ENCODE assay signal across 16 cellular contexts in the genomic region with DNA sequence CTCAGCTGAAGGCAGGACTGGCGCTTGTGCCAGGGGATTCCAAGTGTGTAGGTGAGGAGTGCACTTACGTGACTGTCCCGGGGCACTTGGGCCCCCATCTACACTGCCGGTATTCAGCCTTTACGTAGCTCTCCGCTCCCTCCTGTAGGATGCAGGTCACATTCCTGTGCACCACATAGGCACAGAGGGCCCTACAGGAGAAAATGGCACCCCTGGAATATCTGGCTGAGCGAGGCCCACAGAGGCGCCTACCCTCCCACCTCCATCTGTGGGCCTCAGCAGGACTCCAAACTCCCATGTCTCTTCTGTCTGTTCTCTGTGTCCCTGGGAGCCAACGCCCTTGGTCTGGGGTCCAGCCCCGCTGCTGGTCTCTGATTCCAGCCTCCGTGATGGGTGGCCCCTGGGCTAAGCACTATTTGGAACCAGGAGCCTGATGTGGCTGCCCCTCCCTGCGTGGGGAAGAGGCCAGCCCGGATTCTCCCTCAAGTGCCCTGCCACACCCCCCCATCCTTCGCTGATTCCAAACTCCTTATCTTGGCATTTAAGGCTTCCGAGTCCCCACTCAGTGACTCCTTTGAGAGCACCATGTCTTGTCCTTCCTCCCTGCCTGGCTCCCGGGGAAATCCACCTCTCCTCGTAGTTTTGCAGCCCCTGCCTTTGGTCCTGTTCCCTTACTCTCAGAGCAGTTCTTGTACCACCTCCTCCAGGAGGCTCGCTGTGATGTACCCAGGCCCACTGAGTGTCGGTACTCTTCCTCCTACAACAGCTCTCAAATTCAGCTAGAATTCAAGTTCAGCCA. TPM values are rescaled to one million over a fixed set of nuclear protein-coding genes. Genes with fewer than 3 reads are reported as not detected.
DNase-seq lines count a peak whose midpoint lies in the region; ATAC-seq and TF ChIP-seq lines count a peak whose summit lies in the region.
"Had no signal": no experiment of that assay in that cellular context is flagged by ENCODE, and none has a peak within 500 bp of the region (broad histone marks: within the 10 kb centered on the region; RNA-seq: fewer than 3 reads in every experiment).

No MANE protein-coding gene starts in this region.

- no peaks in the 10 kb centered on the region for H3K27me3 ChIP-seq in CD8-positive, alpha-beta T cell (ENCODE audit: insufficient read depth, low read length)
- H3K27me3 ChIP-seq in HUES48 (ENCODE audit: control insufficient read depth, insufficient read depth, low read length), result peaks cover 49% of the 10 kb centered on the region
- peaks cover 15% of the 10 kb centered on the region for H3K27me3 ChIP-seq in rectal smooth muscle tissue (ENCODE audit: control insufficient read depth, insufficient read depth, low read length)

- POLR2A ChIA-PET in CD8-positive, alpha-beta T cell (lab: Charles Lee), result no interaction called here

- H3K9me3 Mint-ChIP-seq in CD8-positive, alpha-beta T cell, result no peaks in the 10 kb centered on the region
- no peaks in the 10 kb centered on the region for H3K9me3 Mint-ChIP-seq in endothelial cell (ENCODE audit: unreplicated experiment)
- H3K9me3 Mint-ChIP-seq: activated T-cell treated with anti-CD3 and anti-CD28 coated beads, Interleukin-2, amount 50 U/mL, for 24 hours; effector memory CD8-positive, alpha-beta T cell had no signal

- H3K4me3 ChIP-seq in CD8-positive, alpha-beta T cell (ENCODE audit: low read depth, low read length), result no peak overlapping the region
- H3K4me3 ChIP-seq in HUES48 (ENCODE audit: low read depth, low read length) (peak overlapping the region; percentile 64; the same call in 1 of the 2 replicates), rectal smooth muscle tissue (ENCODE audit: low read length) (peak overlapping the region; percentile 19)
- H3K4me3 ChIP-seq: PC-9 had no signal

- no peaks in the 10 kb centered on the region for H3K36me3 ChIP-seq in CD8-positive, alpha-beta T cell (ENCODE audit: insufficient read depth, low read length)
- 0 out of 2 replicates have a peak, but pooled peaks cover 3% of the 10 kb centered on the region for H3K36me3 ChIP-seq in HUES48 (ENCODE audit: control insufficient read depth, insufficient read depth, low read length)
- H3K36me3 ChIP-seq in rectal smooth muscle tissue (ENCODE audit: control insufficient read depth, insufficient read depth, low read length), result no peaks in the 10 kb centered on the region
- H3K36me3 ChIP-seq: cardiac muscle cell, left lung had no signal

- H3K4me3 Mint-ChIP-seq in CD8-positive, alpha-beta T cell, result peak overlapping the region; percentile 47
- peak overlapping the region; percentile 45 for H3K4me3 Mint-ChIP-seq in endothelial cell (ENCODE audit: unreplicated experiment)
- H3K4me3 Mint-ChIP-seq: activated T-cell treated with anti-CD3 and anti-CD28 coated beads, Interleukin-2, amount 50 U/mL, for 24 hours; effector memory CD8-positive, alpha-beta T cell had no signal

- TF ChIP-seq CTCF in CD8-positive, alpha-beta T cell (IDR thresholded peaks at IDR 0.05), result no peak
- no peak for TF ChIP-seq CTCF in endothelial cell (IDR thresholded peaks at IDR 0.05; ENCODE audit: unreplicated experiment)

- H3K27me3 Mint-ChIP-seq in CD8-positive, alpha-beta T cell (ENCODE audit: low read depth), result peaks cover 29% of the 10 kb centered on the region
- peaks cover 29% of the 10 kb centered on the region for H3K27me3 Mint-ChIP-seq in endothelial cell (ENCODE audit: unreplicated experiment)

- no peaks in the 10 kb centered on the region for H3K9me3 ChIP-seq in CD8-positive, alpha-beta T cell (ENCODE audit: low read length)
- no peaks in the 10 kb centered on the region for H3K9me3 ChIP-seq in HUES48 (ENCODE audit: control insufficient read depth, insufficient read depth, low read length)
- H3K9me3 ChIP-seq: left lung had no signal

- no peak overlapping the region for H3K27ac ChIP-seq in CD8-positive, alpha-beta T cell (ENCODE audit: low read depth, low read length)
- H3K27ac ChIP-seq in HUES48 (ENCODE audit: low read depth, low read length) (no peak overlapping the region), rectal smooth muscle tissue (ENCODE audit: low read depth, low read length) (no peak overlapping the region)
- H3K27ac ChIP-seq: cardiac muscle cell, left lung, PC-9 had no signal

- CTCF ChIA-PET in CD8-positive, alpha-beta T cell (lab: Charles Lee), result no interaction called here

- no peaks in the 10 kb centered on the region for H3K4me1 ChIP-seq in CD8-positive, alpha-beta T cell (ENCODE audit: insufficient read depth, low read length)
- H3K4me1 ChIP-seq in HUES48 (ENCODE audit: control insufficient read depth, insufficient read depth, low read length) (no peaks in the 10 kb centered on the region), rectal smooth muscle tissue (ENCODE audit: control insufficient read depth, insufficient read depth, low read length) (no peaks in the 10 kb centered on the region)

- no peak for ATAC-seq in CD8-positive, alpha-beta T cell
- ATAC-seq: effector memory CD8-positive, alpha-beta T cell had no signal

- no peak overlapping the region for H3K27ac Mint-ChIP-seq in CD8-positive, alpha-beta T cell
- H3K27ac Mint-ChIP-seq in endothelial cell (ENCODE audit: unreplicated experiment), result no peak overlapping the region
- H3K27ac Mint-ChIP-seq: activated T-cell treated with anti-CD3 and anti-CD28 coated beads, Interleukin-2, amount 50 U/mL, for 24 hours; effector memory CD8-positive, alpha-beta T cell had no signal

- intact Hi-C loops in CD8-positive, alpha-beta T cell (cut with DNase I, micrococcal nuclease), result no loop called here

- H3K36me3 Mint-ChIP-seq in CD8-positive, alpha-beta T cell, result no peaks in the 10 kb centered on the region
- peaks cover 3% of the 10 kb centered on the region for H3K36me3 Mint-ChIP-seq in endothelial cell (ENCODE audit: low read depth, unreplicated experiment)

- DNase-seq in CD8-positive, alpha-beta T cell, result no peak
- no peak for DNase-seq in endothelial cell (ENCODE audit: low spot score)
- DNase-seq in NOMO-1 treated with dmso at 0.1 percent for 144 hours (lab: John Stamatoyannopoulos, UW; ENCODE audit: unreplicated experiment), result no peak
- DNase-seq in stimulated activated CD4-positive, alpha-beta T cell treated with anti-CD3 and anti-CD28 coated beads, Interleukin-12 subunit alpha, Interleukin-12 subunit beta, amount 100 ng/mL, for 4 hours, result no peak
- no peak for DNase-seq in NCI-H345 treated with DMSO at 0.1 percent for 48 hours (lab: John Stamatoyannopoulos, UW; ENCODE audit: unreplicated experiment)
- no peak for DNase-seq in DMS79 (lab: John Stamatoyannopoulos, UW)
- DNase-seq: activated CD4-positive, alpha-beta T cell treated with anti-CD3 and anti-CD28 coated beads, Interleukin-2, amount 50 U/mL, for 48 hours; activated T-cell treated with anti-CD3 and anti-CD28 coated beads, Interleukin-2, amount 50 U/mL, for 24 hours; AML-193; effector memory CD8-positive, alpha-beta T cell; left lung; NCI-H2081 treated with DMSO at 0.1 percent for 48 hours; PC-9 had no signal

- no peak overlapping the region for H3K9ac ChIP-seq in HUES48 (ENCODE audit: low read depth, low read length)
- no peak overlapping the region for H3K9ac ChIP-seq in rectal smooth muscle tissue (ENCODE audit: low read length)

- H3K4me1 Mint-ChIP-seq in CD8-positive, alpha-beta T cell (ENCODE audit: low read depth), result peaks cover 7% of the 10 kb centered on the region
- H3K4me1 Mint-ChIP-seq in endothelial cell (ENCODE audit: unreplicated experiment), result peaks cover 8% of the 10 kb centered on the region

RNA-seq across cellular contexts. Expression of a gene that starts 1.5 kb away (rescaled TPM):
- total RNA-seq in CD8-positive, alpha-beta T cell, result not detected
- total RNA-seq in endothelial cell (ENCODE audit: unreplicated experiment), result 0.28 TPM
- total RNA-seq: PC-9 had no signal

RNA-seq across cellular contexts. Expression of a gene that starts 24.5 kb away (rescaled TPM):
- under 1 TPM; 0.05 to 0.14 TPM for total RNA-seq in CD8-positive, alpha-beta T cell
- 20.1 TPM for total RNA-seq in endothelial cell (ENCODE audit: unreplicated experiment)

RNA-seq across cellular contexts. Expression of a gene that starts 47.6 kb away (rescaled TPM):
- total RNA-seq in CD8-positive, alpha-beta T cell, result 1 to 10 TPM; 4.4 to 4.7 TPM
- total RNA-seq in endothelial cell (ENCODE audit: unreplicated experiment), result 20.9 TPM

Comparison
In these comparisons a context has a peak if more than half of its experiments do, and no peak if none do; other contexts are left out.
1. RNA of a gene that starts 24.5 kb away (total RNA-seq): 20.1 TPM in endothelial cell (single experiment); 0.05 to 0.14 TPM in CD8-positive, alpha-beta T cell; every median in the first group is over 10 times any median in the second.